Comparison of ENCODE assay signal across 14 cellular contexts in genomic region chr20:57083072-57083471, GRCh38.
DNase-seq lines count a peak whose midpoint lies in the region; ATAC-seq, FAIRE-seq and TF ChIP-seq lines count a peak whose summit lies in the region.
"Had no signal": no experiment of that assay in that cellular context is flagged by ENCODE, and none has a peak within 500 bp of the region (broad histone marks: within the 10 kb centered on the region; RNA-seq: fewer than 3 reads in every experiment).

No MANE protein-coding gene starts in this region.

- no peak overlapping the region for H3K23ac ChIP-seq in H9 (ENCODE audit: insufficient read length, low read depth, low read length)

- no peak overlapping the region for H3K4me2 ChIP-seq in H9 (ENCODE audit: insufficient read depth, insufficient read length, low read length)
- no peak overlapping the region for H3K4me2 ChIP-seq in astrocyte (ENCODE audit: low read length)
- no peak overlapping the region for H3K4me2 ChIP-seq in keratinocyte (ENCODE audit: control insufficient read depth, extremely low read depth, insufficient read depth, low read depth, low read length)

- no peak overlapping the region for H3K9ac ChIP-seq in H9 (ENCODE audit: extremely low read depth, insufficient read length, low read length)
- H3K9ac ChIP-seq in astrocyte (ENCODE audit: low read length): no peak overlapping the region
- no peak overlapping the region for H3K9ac ChIP-seq in keratinocyte (ENCODE audit: control insufficient read depth, extremely low read depth, insufficient read depth, low read length)
- H3K9ac ChIP-seq: BLaER1 treated with 17β-estradiol and CSF1 and Interleukin-3, amounts not matched to agents 10 nM and 100 nM had no signal

- no peak overlapping the region for H2BK5ac ChIP-seq in H9 (ENCODE audit: insufficient read length, low read length)

- no peak overlapping the region for H3K14ac ChIP-seq in H9 (ENCODE audit: insufficient read depth, low read length)

- no peak overlapping the region for H4K5ac ChIP-seq in H9 (ENCODE audit: insufficient read length, low read depth, low read length)

- H3K4me1 Mint-ChIP-seq in H9 (peaks cover 3 to 5% of the 10 kb centered on the region in 2 experiments; a peak in 2 of 4 replicates), astrocyte (ENCODE audit: low read depth, unreplicated experiment) (peaks cover 14% of the 10 kb centered on the region)
- H3K4me1 Mint-ChIP-seq in activated CD4-positive, alpha-beta memory T cell treated with anti-CD3 and anti-CD28 coated beads for 36 hours (ENCODE audit: low read depth): no peaks in the 10 kb centered on the region
- H3K4me1 Mint-ChIP-seq: CD4-positive, CD25-positive, alpha-beta regulatory T cell; IgD-negative memory B cell had no signal

- no peak for TF ChIP-seq CTCF in H9 (conservative IDR thresholded peaks at IDR 0.05)
- no peak for TF ChIP-seq CTCF in astrocyte (IDR thresholded peaks at IDR 0.05; ENCODE audit: insufficient read depth, low read depth, low read length)
- TF ChIP-seq CTCF in keratinocyte (optimal IDR thresholded peaks at IDR 0.05 in 1 of 3, IDR thresholded peaks at IDR 0.05 in 1 of 3, conservative IDR thresholded peaks at IDR 0.05 in 1 of 3; ENCODE audit: extremely low read depth in 1 of 3, insufficient read depth in 2 of 3, low read length in 3 of 3): no peak

- no peak overlapping the region for H3K56ac ChIP-seq in H9 (ENCODE audit: insufficient read length, low read depth, low read length)

- peak overlapping the region in 2 of 3 experiments; percentile 17 to 75; a peak in 1 of 7 replicates for H3K27ac Mint-ChIP-seq in H9
- peak overlapping the region; percentile 77 for H3K27ac Mint-ChIP-seq in astrocyte (ENCODE audit: unreplicated experiment)
- H3K27ac Mint-ChIP-seq in activated CD4-positive, alpha-beta memory T cell treated with anti-CD3 and anti-CD28 coated beads for 36 hours: no peak overlapping the region
- H3K27ac Mint-ChIP-seq: CD4-positive, CD25-positive, alpha-beta regulatory T cell had no signal

- no peak overlapping the region for H4K8ac ChIP-seq in H9 (replicated peaks; ENCODE audit: insufficient read length, low read depth, low read length)

- H3K36me3 ChIP-seq in astrocyte (ENCODE audit: insufficient read depth, low read length): no peaks in the 10 kb centered on the region
- no peaks in the 10 kb centered on the region for H3K36me3 ChIP-seq in keratinocyte (ENCODE audit: control insufficient read depth in 2 of 2, extremely low read depth in 1 of 2, insufficient read depth in 2 of 2, low read length in 2 of 2)
- H3K36me3 ChIP-seq: BLaER1 treated with 17β-estradiol and CSF1 and Interleukin-3, amounts not matched to agents 10 nM and 100 nM had no signal

- intact Hi-C loops in activated CD4-positive, alpha-beta memory T cell treated with anti-CD3 and anti-CD28 coated beads for 36 hours (cut with micrococcal nuclease): no loop called here

- H3K27ac ChIP-seq in H9 (ENCODE audit: insufficient read length, low read depth, low read length) (no peak overlapping the region), astrocyte (ENCODE audit: low read depth, low read length) (no peak overlapping the region), keratinocyte (ENCODE audit: control insufficient read depth, insufficient read depth, low read length) (no peak overlapping the region)
- H3K27ac ChIP-seq: BLaER1 treated with 17β-estradiol and CSF1 and Interleukin-3, amounts not matched to agents 10 nM and 100 nM had no signal

- H3K79me1 ChIP-seq in H9 (ENCODE audit: insufficient read depth, low read depth, low read length, poor library complexity, severe bottlenecking): no peaks in the 10 kb centered on the region

- H3K79me2 ChIP-seq in H9 (ENCODE audit: insufficient read depth, low read length) (no peaks in the 10 kb centered on the region), astrocyte (ENCODE audit: insufficient read depth, low read length) (no peaks in the 10 kb centered on the region), keratinocyte (ENCODE audit: control insufficient read depth, insufficient read depth, low read length) (no peaks in the 10 kb centered on the region)

- no peak overlapping the region for H2BK120ac ChIP-seq in H9 (ENCODE audit: low read depth, low read length, poor library complexity, severe bottlenecking)

- H4K20me1 ChIP-seq in H9 (ENCODE audit: control insufficient read depth, insufficient read depth, insufficient read length) (no peaks in the 10 kb centered on the region), astrocyte (ENCODE audit: insufficient read depth, low read length) (no peaks in the 10 kb centered on the region), keratinocyte (ENCODE audit: control insufficient read depth, extremely low read depth, insufficient read depth, low read length) (no peaks in the 10 kb centered on the region)
- H4K20me1 ChIP-seq: BLaER1 treated with 17β-estradiol and CSF1 and Interleukin-3, amounts not matched to agents 10 nM and 100 nM had no signal

- H3K4me3 Mint-ChIP-seq in H9: no peak overlapping the region
- H3K4me3 Mint-ChIP-seq in astrocyte (ENCODE audit: unreplicated experiment): no peak overlapping the region
- no peak overlapping the region for H3K4me3 Mint-ChIP-seq in activated CD4-positive, alpha-beta memory T cell treated with anti-CD3 and anti-CD28 coated beads for 36 hours
- H3K4me3 Mint-ChIP-seq: CD4-positive, CD25-positive, alpha-beta regulatory T cell; IgD-negative memory B cell had no signal

- no peak overlapping the region for H3K4ac ChIP-seq in H9 (ENCODE audit: low read depth, low read length)

- dilution Hi-C loops in keratinocyte (cut with MboI; ENCODE audit: extremely low pct_ligation_motif_present, low sequenced_read_pairs): loop anchor here (25.0 kb wide), 1 partner anchor 254 kb away; the partner anchor contains the start of gene SPO11

- CTCF ChIA-PET in activated CD4-positive, alpha-beta memory T cell treated with anti-CD3 and anti-CD28 coated beads for 36 hours (lab: Charles Lee): no interaction called here

- no peak overlapping the region for H2AK5ac ChIP-seq in H9 (ENCODE audit: insufficient read length, low read length)

- no peak overlapping the region for H4K91ac ChIP-seq in H9 (ENCODE audit: insufficient read length, low read depth, low read length)

- H3K9me3 Mint-ChIP-seq in H9: peaks cover 13 to 15% of the 10 kb centered on the region in 2 experiments
- H3K9me3 Mint-ChIP-seq in astrocyte (ENCODE audit: unreplicated experiment): peaks cover 6% of the 10 kb centered on the region
- peaks cover 23% of the 10 kb centered on the region for H3K9me3 Mint-ChIP-seq in activated CD4-positive, alpha-beta memory T cell treated with anti-CD3 and anti-CD28 coated beads for 36 hours

- H3K27me3 Mint-ChIP-seq in H9 (ENCODE audit: low read depth): peaks cover 21% of the 10 kb centered on the region
- H3K27me3 Mint-ChIP-seq in astrocyte (ENCODE audit: low read depth, unreplicated experiment): peaks cover 23% of the 10 kb centered on the region
- peaks cover 7% of the 10 kb centered on the region for H3K27me3 Mint-ChIP-seq in activated CD4-positive, alpha-beta memory T cell treated with anti-CD3 and anti-CD28 coated beads for 36 hours

- no peaks in the 10 kb centered on the region for H3K23me2 ChIP-seq in H9 (ENCODE audit: insufficient read length, low read depth, low read length, poor library complexity, severe bottlenecking)

- no peak overlapping the region for H3T11ph ChIP-seq in H9 (ENCODE audit: low read length)

- H2BK20ac ChIP-seq in H9 (ENCODE audit: low read depth, low read length, poor library complexity, severe bottlenecking): no peak overlapping the region

- POLR2A ChIA-PET in activated CD4-positive, alpha-beta memory T cell treated with anti-CD3 and anti-CD28 coated beads for 36 hours (lab: Charles Lee): no interaction called here

- H3K18ac ChIP-seq in H9 (ENCODE audit: insufficient read length, low read depth, low read length): no peak overlapping the region

- H3K4me3 ChIP-seq in astrocyte (ENCODE audit: insufficient read depth, low read depth, low read length): no peak overlapping the region
- no peak overlapping the region for H3K4me3 ChIP-seq in keratinocyte (ENCODE audit: control insufficient read depth in 2 of 3, extremely low read depth in 1 of 3, insufficient read depth in 2 of 3, low read depth in 1 of 3, low read length in 3 of 3)
- H3K4me3 ChIP-seq: BLaER1 treated with 17β-estradiol and CSF1 and Interleukin-3, amounts not matched to agents 10 nM and 100 nM had no signal

- H3K27me3 ChIP-seq in H9 (ENCODE audit: insufficient read depth, low read length) (no peaks in the 10 kb centered on the region), astrocyte (ENCODE audit: insufficient read depth, low read length) (peaks cover 8% of the 10 kb centered on the region), keratinocyte (ENCODE audit: control insufficient read depth, extremely low read depth, insufficient read depth, low read length) (peaks cover 5% of the 10 kb centered on the region)
- H3K27me3 ChIP-seq: BLaER1 treated with 17β-estradiol and CSF1 and Interleukin-3, amounts not matched to agents 10 nM and 100 nM had no signal

- no peak overlapping the region for H2BK15ac ChIP-seq in H9 (ENCODE audit: low read depth, low read length)

- ATAC-seq in HG03520 (IDR thresholded peaks at IDR 0.05; ENCODE audit: unreplicated experiment) (no peak), GM19455 (IDR thresholded peaks at IDR 0.05; ENCODE audit: unreplicated experiment) (no peak)

- no peaks in the 10 kb centered on the region; a peak in 2 of 7 replicates for H3K36me3 Mint-ChIP-seq in H9 (ENCODE audit: insufficient read depth in 1 of 3, low read depth in 3 of 3)
- no peaks in the 10 kb centered on the region for H3K36me3 Mint-ChIP-seq in astrocyte (ENCODE audit: low read depth, unreplicated experiment)
- H3K36me3 Mint-ChIP-seq in activated CD4-positive, alpha-beta memory T cell treated with anti-CD3 and anti-CD28 coated beads for 36 hours: no peaks in the 10 kb centered on the region
- H3K36me3 Mint-ChIP-seq: CD4-positive, CD25-positive, alpha-beta regulatory T cell; IgD-negative memory B cell had no signal

- no peak overlapping the region for H2AFZ ChIP-seq in H9 (ENCODE audit: low read length)
- no peak overlapping the region for H2AFZ ChIP-seq in astrocyte (ENCODE audit: low read depth, low read length)
- H2AFZ ChIP-seq in keratinocyte (ENCODE audit: control insufficient read depth, low read length): no peak overlapping the region

- DNase-seq in H9: no peak
- DNase-seq in astrocyte (ENCODE audit: low read depth): no peak
- DNase-seq in keratinocyte (ENCODE audit: low read depth, low spot score): no peak
- DNase-seq in urothelium cell line (ENCODE audit: low spot score): no peak
- DNase-seq in activated CD4-positive, alpha-beta memory T cell treated with anti-CD3 and anti-CD28 coated beads for 36 hours: no peak
- DNase-seq: ACHN; CD4-positive, CD25-positive, alpha-beta regulatory T cell; GOT3; HCEC 1CT; KG1 had no signal

- H3K9me3 ChIP-seq in H9 (ENCODE audit: control insufficient read depth, low read depth, low read length) (no peaks in the 10 kb centered on the region), astrocyte (ENCODE audit: insufficient read depth, low read depth, low read length) (peaks cover 5% of the 10 kb centered on the region), keratinocyte (ENCODE audit: control insufficient read depth, low read depth, low read length) (peaks cover 2% of the 10 kb centered on the region)

- WGBS in H9 (ENCODE audit: extremely low coverage, insufficient read length, low lambda C conversion rate): no CpG with 5 or more reads among the region's 9 CpGs

- no peaks in the 10 kb centered on the region for H3K9me1 ChIP-seq in keratinocyte (ENCODE audit: control insufficient read depth, extremely low read depth, insufficient read depth, low read length)

- H3K4me1 ChIP-seq in H9 (ENCODE audit: insufficient read depth, low read length) (0 out of 2 replicates have a peak, but pooled peaks cover 2% of the 10 kb centered on the region), astrocyte (ENCODE audit: insufficient read depth, low read length) (peaks cover 18% of the 10 kb centered on the region), keratinocyte (ENCODE audit: control insufficient read depth, extremely low read depth, insufficient read depth, low read length) (no peaks in the 10 kb centered on the region)

- FAIRE-seq in astrocyte (lab: Jason Lieb, UNC) (no peak), keratinocyte (lab: Jason Lieb, UNC) (peak; percentile 39), urothelium cell line (lab: Jason Lieb, UNC) (peak; percentile 99)

- H2BK12ac ChIP-seq in H9 (ENCODE audit: insufficient read length, low read depth, low read length): no peak overlapping the region
